ENCODE assay signal across 17 cellular contexts in genomic region chr2:175872716-175873115, GRCh38.
"Had no signal": no experiment of that assay in that cellular context is flagged by ENCODE, and none has a peak within 500 bp of the region (broad histone marks: within the 10 kb centered on the region; RNA-seq: fewer than 3 reads in every experiment).

No MANE protein-coding gene starts in this region.

- H3K36me3 Mint-ChIP-seq: activated naive CD8-positive, alpha-beta T cell treated with anti-CD3 and anti-CD28 coated beads, Interleukin-2, amount 10 ng/mL, durations not matched to agents 7 days and 5 days; memory B cell; naive thymus-derived CD4-positive, alpha-beta T cell had no signal

- H3K4me1 Mint-ChIP-seq: activated CD4-positive, alpha-beta T cell treated with anti-CD3 and anti-CD28 coated beads, Interleukin-2, amount 10 ng/mL, durations not matched to agents 7 days and 5 days; activated naive CD8-positive, alpha-beta T cell treated with anti-CD3 and anti-CD28 coated beads, Interleukin-2, amount 10 ng/mL, durations not matched to agents 7 days and 5 days; memory B cell; naive thymus-derived CD4-positive, alpha-beta T cell; stimulated activated naive CD8-positive, alpha-beta T cell treated with anti-CD3 and anti-CD28 coated beads, Interleukin-15, amount 100 ng/mL, for 72 hours had no signal

- DNase-seq: activated CD4-positive, alpha-beta T cell treated with anti-CD3 and anti-CD28 coated beads, Interleukin-2, amount 10 ng/mL, durations not matched to agents 7 days and 5 days; activated naive CD8-positive, alpha-beta T cell treated with anti-CD3 and anti-CD28 coated beads, Interleukin-2, amount 10 ng/mL, durations not matched to agents 7 days and 5 days; anterior cingulate cortex; hypothalamus; left ventricle myocardium superior; mucosa of descending colon; naive thymus-derived CD4-positive, alpha-beta T cell; ovary; stimulated activated CD4-positive, alpha-beta T cell treated with anti-CD3 and anti-CD28 coated beads, Interleukin-1b, Interleukin-23, amount 100 ng/mL, for 48 hours; stimulated activated naive CD8-positive, alpha-beta T cell treated with anti-CD3 and anti-CD28 coated beads, Interleukin-15, amount 100 ng/mL, for 72 hours; T-helper 9 cell had no signal

- H3K4me3 ChIP-seq: cardiac muscle cell, mucosa of descending colon, ovary had no signal

- H3K27ac ChIP-seq: cardiac muscle cell, ovary had no signal

- H3K36me3 ChIP-seq: cardiac muscle cell, ovary had no signal

- H3K4me3 Mint-ChIP-seq: activated CD4-positive, alpha-beta T cell treated with anti-CD3 and anti-CD28 coated beads, Interleukin-2, amount 10 ng/mL, durations not matched to agents 7 days and 5 days; activated naive CD8-positive, alpha-beta T cell treated with anti-CD3 and anti-CD28 coated beads, Interleukin-2, amount 10 ng/mL, durations not matched to agents 7 days and 5 days; activated T-helper 1 cell treated with anti-CD3 and anti-CD28 coated beads, Interleukin-12 subunit alpha, Interleukin-12 subunit beta, Interleukin-2, Interleukin-4 antibody, amounts not matched to agents 30 ng/mL and 10 ng/mL and 1 ng/mL, durations not matched to agents 14 hours and 24 hours and 36 hours; memory B cell; naive thymus-derived CD4-positive, alpha-beta T cell; stimulated activated naive CD8-positive, alpha-beta T cell treated with anti-CD3 and anti-CD28 coated beads, Interleukin-15, amount 100 ng/mL, for 72 hours had no signal

- FAIRE-seq: colon, endometrium had no signal

- H3K27ac Mint-ChIP-seq: activated CD4-positive, alpha-beta T cell treated with anti-CD3 and anti-CD28 coated beads, Interleukin-2, amount 10 ng/mL, durations not matched to agents 7 days and 5 days; activated naive CD8-positive, alpha-beta T cell treated with anti-CD3 and anti-CD28 coated beads, Interleukin-2, amount 10 ng/mL, durations not matched to agents 7 days and 5 days; activated T-helper 1 cell treated with anti-CD3 and anti-CD28 coated beads, Interleukin-12 subunit alpha, Interleukin-12 subunit beta, Interleukin-2, Interleukin-4 antibody, amounts not matched to agents 30 ng/mL and 10 ng/mL and 1 ng/mL, durations not matched to agents 14 hours and 24 hours and 36 hours; memory B cell; naive thymus-derived CD4-positive, alpha-beta T cell; stimulated activated naive CD8-positive, alpha-beta T cell treated with anti-CD3 and anti-CD28 coated beads, Interleukin-15, amount 100 ng/mL, for 72 hours had no signal

- H3K9me3 ChIP-seq: mucosa of descending colon, ovary had no signal

- H3K27me3 ChIP-seq: ovary had no signal

- H3K9me3 Mint-ChIP-seq: activated CD4-positive, alpha-beta T cell treated with anti-CD3 and anti-CD28 coated beads, Interleukin-2, amount 10 ng/mL, durations not matched to agents 7 days and 5 days; activated naive CD8-positive, alpha-beta T cell treated with anti-CD3 and anti-CD28 coated beads, Interleukin-2, amount 10 ng/mL, durations not matched to agents 7 days and 5 days; activated T-helper 1 cell treated with anti-CD3 and anti-CD28 coated beads, Interleukin-12 subunit alpha, Interleukin-12 subunit beta, Interleukin-2, Interleukin-4 antibody, amounts not matched to agents 30 ng/mL and 10 ng/mL and 1 ng/mL, durations not matched to agents 14 hours and 24 hours and 36 hours; naive thymus-derived CD4-positive, alpha-beta T cell; stimulated activated naive CD8-positive, alpha-beta T cell treated with anti-CD3 and anti-CD28 coated beads, Interleukin-15, amount 100 ng/mL, for 72 hours had no signal

- ATAC-seq: mucosa of descending colon; naive thymus-derived CD4-positive, alpha-beta T cell; sciatic nerve; stimulated activated naive CD8-positive, alpha-beta T cell treated with anti-CD3 and anti-CD28 coated beads, Interleukin-15, amount 100 ng/mL, for 72 hours had no signal
